ENCODE assay signal across 1 cellular context in genomic region chr6:108211676-108212075, GRCh38.
TF ChIP-seq lines count a peak whose summit lies in the region.

No MANE protein-coding gene starts in this region.

TF ChIP-seq in K562, 482 proteins besides CTCF, POLR2A, EP300 and RAD21 (continued from another document):
- TF ChIP-seq L3MBTL2 (IDR thresholded peaks at IDR 0.05) (no peak), RBM17 (IDR thresholded peaks at IDR 0.05; ENCODE audit: borderline replicate concordance, low read depth, low read length) (no peak), ZBTB9 (CRISPR knock-in tag; IDR thresholded peaks at IDR 0.05) (no peak), PHF20 (IDR thresholded peaks at IDR 0.05; ENCODE audit: partially characterized antibody) (no peak), SPI1 (IDR thresholded peaks at IDR 0.05; ENCODE audit: borderline replicate concordance, low read depth, low read length) (no peak), NUFIP1 (IDR thresholded peaks at IDR 0.05; ENCODE audit: partially characterized antibody) (no peak), SMAD2 (IDR thresholded peaks at IDR 0.05; ENCODE audit: low read depth, low read length) (no peak), KLF13 (tag; IDR thresholded peaks at IDR 0.05; ENCODE audit: borderline replicate concordance, low read depth) (no peak), TGIF2 (CRISPR knock-in tag; IDR thresholded peaks at IDR 0.05) (no peak), RBM22 (IDR thresholded peaks at IDR 0.05; ENCODE audit: low read depth, low read length, poor library complexity, severe bottlenecking) (no peak), ZNF24 (IDR thresholded peaks at IDR 0.05) (no peak), SRSF3 (IDR thresholded peaks at IDR 0.05; ENCODE audit: insufficient read depth, low read length) (no peak), ZNF766 (CRISPR knock-in tag; conservative IDR thresholded peaks at IDR 0.05) (no peak), U2AF2 (optimal IDR thresholded peaks at IDR 0.05; ENCODE audit: low read depth, low read length) (no peak), XRCC3 (IDR thresholded peaks at IDR 0.05) (no peak)
